7 cellular contexts compared by ENCODE assay signal in genomic region chr11:40391679-40392078, GRCh38.
"Had no signal": no experiment of that assay in that cellular context is flagged by ENCODE, and none has a peak within 500 bp of the region (broad histone marks: within the 10 kb centered on the region; RNA-seq: fewer than 3 reads in every experiment).

No MANE protein-coding gene starts in this region.

- H3K9ac ChIP-seq: GM23248 had no signal

- H3K27me3 Mint-ChIP-seq: IgD-negative memory B cell had no signal

- H3K36me3 ChIP-seq: HAP-1 had no signal

- H3K4me1 Mint-ChIP-seq: IgD-negative memory B cell had no signal

- H3K27ac Mint-ChIP-seq: HFFc6, IgD-negative memory B cell had no signal

- H3K36me3 Mint-ChIP-seq: IgD-negative memory B cell had no signal

- H3K9me3 ChIP-seq: HAP-1 had no signal

- H3K4me3 Mint-ChIP-seq: HFFc6, IgD-negative memory B cell had no signal

- H3K9me3 Mint-ChIP-seq: HFFc6 had no signal

- H3K27ac ChIP-seq: GM23248, HL-60 had no signal

- H3K4me3 ChIP-seq: GM23248, HAP-1 had no signal

- H3K4me1 ChIP-seq: HAP-1 had no signal

- H2AFZ ChIP-seq: GM23248 had no signal

- DNase-seq: GM23248, GOT3, H7, HFFc6 had no signal
